Comparison of ENCODE assay signal across 20 cellular contexts in genomic region chr1:169046671-169047070, GRCh38.
"Had no signal": no experiment of that assay in that cellular context is flagged by ENCODE, and none has a peak within 500 bp of the region (broad histone marks: within the 10 kb centered on the region; RNA-seq: fewer than 3 reads in every experiment).

No MANE protein-coding gene starts in this region.

- H3K4me3 ChIP-seq: ascending aorta, coronary artery, left ventricle myocardium inferior, neural progenitor cell, testis had no signal

- H3K27me3 ChIP-seq: ascending aorta, neural progenitor cell, testis had no signal

- H3K9me3 ChIP-seq: ascending aorta, left ventricle myocardium inferior, SK-N-SH, testis had no signal

- H2AFZ ChIP-seq: neural progenitor cell had no signal

- H3K27me3 Mint-ChIP-seq: central memory CD8-positive, alpha-beta T cell; progenitor cell of endocrine pancreas had no signal

- ATAC-seq: right cardiac atrium had no signal

- H3K9ac ChIP-seq: neural progenitor cell, SK-N-SH had no signal

- DNase-seq: activated B cell treated with CpG ODN at 0.5 μM for 24 hours; activated CD4-positive, alpha-beta T cell treated with anti-CD3 and anti-CD28 coated beads for 4 hours; activated CD8-positive, alpha-beta memory T cell treated with anti-CD3 and anti-CD28 coated beads for 24 hours; activated CD8-positive, alpha-beta memory T cell treated with anti-CD3 and anti-CD28 coated beads, Interleukin-2, amount 50 U/mL, for 48 hours; erythroblast; head of caudate nucleus; left ventricle myocardium inferior; midbrain; naive B cell; right cardiac atrium; SK-N-SH; T-helper 9 cell; testis had no signal

- H3K4me1 ChIP-seq: ascending aorta had no signal

- H3K4me3 Mint-ChIP-seq: activated B cell treated with CpG ODN at 0.5 μM for 24 hours; central memory CD8-positive, alpha-beta T cell; naive B cell; neural progenitor cell had no signal

- H3K27ac ChIP-seq: ascending aorta, coronary artery, left ventricle myocardium inferior, neural progenitor cell, testis had no signal

- H3K36me3 ChIP-seq: ascending aorta, left ventricle myocardium inferior, neural progenitor cell had no signal

- H3K4me2 ChIP-seq: neural progenitor cell, SK-N-SH had no signal

- H3K9me3 Mint-ChIP-seq: activated B cell treated with CpG ODN at 0.5 μM for 24 hours; central memory CD8-positive, alpha-beta T cell had no signal

- FAIRE-seq: endometrium, frontal cortex had no signal

- H3K27ac Mint-ChIP-seq: activated B cell treated with CpG ODN at 0.5 μM for 24 hours, neural progenitor cell, progenitor cell of endocrine pancreas had no signal

- H3K36me3 Mint-ChIP-seq: naive B cell, neural progenitor cell had no signal
